Comparison of ENCODE assay signal across 11 cellular contexts in the genomic region with DNA sequence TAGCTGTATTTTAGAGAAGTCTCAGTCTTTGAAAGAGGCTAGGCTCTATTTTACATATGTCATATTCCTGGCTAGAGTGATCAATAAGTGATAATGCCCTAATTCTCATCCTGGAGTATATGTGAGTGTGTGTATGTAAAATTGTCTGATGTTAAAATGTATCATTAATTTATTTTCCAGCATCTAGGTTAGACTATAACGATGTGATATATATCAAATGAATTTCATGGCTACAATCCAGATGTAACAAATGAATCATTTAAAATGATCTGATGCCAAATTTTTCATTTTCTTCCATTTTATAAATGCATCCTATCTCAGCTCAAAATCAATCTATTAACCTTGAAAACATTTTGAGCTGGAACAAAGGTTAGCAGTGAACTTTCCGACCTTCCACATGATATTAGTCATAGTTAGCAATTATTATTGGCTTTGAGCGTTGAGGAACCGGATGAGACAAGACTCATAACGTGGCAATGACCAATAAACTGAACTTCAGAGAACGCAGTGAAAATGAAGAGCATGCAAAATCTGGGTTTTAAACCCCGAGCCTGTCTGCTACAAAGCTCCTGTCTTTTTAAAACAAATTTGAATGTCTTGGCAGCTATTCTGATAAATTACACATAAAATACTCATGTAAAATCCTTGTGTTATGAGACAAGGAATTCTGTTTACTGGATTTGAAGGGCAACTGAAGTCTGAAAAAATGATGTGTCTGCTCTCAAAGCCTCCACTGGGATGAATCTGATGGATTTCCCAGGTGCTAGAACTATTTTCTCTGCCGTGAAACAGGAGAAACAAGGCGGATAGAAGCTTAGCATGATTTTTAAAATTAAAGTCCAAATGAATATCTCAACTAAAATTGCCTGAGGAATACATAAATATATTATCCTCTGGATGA.
A peak's percentile ranks its signal among the peaks of the same experiment; 100 is the strongest.
DNase-seq lines count a peak whose midpoint lies in the region; ATAC-seq, FAIRE-seq and TF ChIP-seq lines count a peak whose summit lies in the region.
"Had no signal": no experiment of that assay in that cellular context is flagged by ENCODE, and none has a peak within 500 bp of the region (broad histone marks: within the 10 kb centered on the region; RNA-seq: fewer than 3 reads in every experiment).

No MANE protein-coding gene starts in this region.

- H3K79me2 ChIP-seq in neural progenitor cell (ENCODE audit: low read depth) = no peaks in the 10 kb centered on the region

- no peaks in the 10 kb centered on the region for H3F3A ChIP-seq in neural progenitor cell (ENCODE audit: low read depth)

- H3K27me3 ChIP-seq in neural progenitor cell = no peaks in the 10 kb centered on the region
- H3K27me3 ChIP-seq: vagina had no signal

- H3K9me3 ChIP-seq in neural progenitor cell (ENCODE audit: low read depth) = no peaks in the 10 kb centered on the region
- H3K9me3 ChIP-seq: vagina had no signal

- DNase-seq in foreskin fibroblast (peak; percentile 62 to 80), urothelium cell line (ENCODE audit: low spot score) (peak; percentile 52), neural progenitor cell (ENCODE audit: low spot score) (no peak)
- DNase-seq: activated CD4-positive, alpha-beta T cell treated with anti-CD3 and anti-CD28 coated beads, Interleukin-2, amount 10 ng/mL, durations not matched to agents 7 days and 5 days; Right ventricle myocardium superior had no signal

- no peaks in the 10 kb centered on the region for H3K36me3 ChIP-seq in neural progenitor cell
- H3K36me3 ChIP-seq: vagina had no signal

- H2AFZ ChIP-seq in neural progenitor cell (replicated peaks) = no peak overlapping the region

- H3K4me2 ChIP-seq in neural progenitor cell = no peak overlapping the region

- H3K9me3 Mint-ChIP-seq in neural progenitor cell = no peaks in the 10 kb centered on the region
- H3K9me3 Mint-ChIP-seq: activated CD4-positive, alpha-beta T cell treated with anti-CD3 and anti-CD28 coated beads, Interleukin-2, amount 10 ng/mL, durations not matched to agents 7 days and 5 days had no signal

- no peak for TF ChIP-seq CTCF in VCaP (conservative IDR thresholded peaks at IDR 0.05)
- TF ChIP-seq CTCF in foreskin fibroblast (IDR thresholded peaks at IDR 0.05; ENCODE audit: low read depth, low read length) = no peak
- no peak for TF ChIP-seq CTCF in neural progenitor cell (IDR thresholded peaks at IDR 0.05)

- no peaks in the 10 kb centered on the region for H3K36me3 Mint-ChIP-seq in neural progenitor cell

- peaks cover 10% of the 10 kb centered on the region for H3K27me3 Mint-ChIP-seq in neural progenitor cell (ENCODE audit: insufficient read depth, low read depth)
- H3K27me3 Mint-ChIP-seq: activated naive CD8-positive, alpha-beta T cell had no signal

- no peaks in the 10 kb centered on the region for H4K20me1 ChIP-seq in neural progenitor cell (ENCODE audit: low read depth)

- no peak overlapping the region for H3K27ac Mint-ChIP-seq in neural progenitor cell
- H3K27ac Mint-ChIP-seq: activated CD4-positive, alpha-beta T cell treated with anti-CD3 and anti-CD28 coated beads, Interleukin-2, amount 10 ng/mL, durations not matched to agents 7 days and 5 days; activated naive CD8-positive, alpha-beta T cell had no signal

- ATAC-seq in HG02885 (IDR thresholded peaks at IDR 0.05; ENCODE audit: poor library complexity, unreplicated experiment) = peak; percentile 62
- no peak for ATAC-seq in HG03342 (IDR thresholded peaks at IDR 0.05; ENCODE audit: unreplicated experiment)
- no peak for ATAC-seq in HG03097 (IDR thresholded peaks at IDR 0.05; ENCODE audit: low FRiP score, unreplicated experiment)

- H3K4me3 ChIP-seq in foreskin fibroblast (ENCODE audit: low read depth in 1 of 2, low read length in 2 of 2) (no peak overlapping the region), neural progenitor cell (no peak overlapping the region)
- H3K4me3 ChIP-seq: vagina had no signal

- H3K4me3 Mint-ChIP-seq in neural progenitor cell = no peak overlapping the region
- H3K4me3 Mint-ChIP-seq: activated CD4-positive, alpha-beta T cell treated with anti-CD3 and anti-CD28 coated beads, Interleukin-2, amount 10 ng/mL, durations not matched to agents 7 days and 5 days; activated naive CD8-positive, alpha-beta T cell had no signal

- H3K4me1 ChIP-seq in neural progenitor cell = peaks cover 5% of the 10 kb centered on the region

- peaks cover 10% of the 10 kb centered on the region for H3K4me1 Mint-ChIP-seq in neural progenitor cell

- no peak overlapping the region for H3K9ac ChIP-seq in neural progenitor cell

- H3K27ac ChIP-seq in VCaP (peak overlapping the region; percentile 9; the same call in 1 of the 2 replicates), neural progenitor cell (no peak overlapping the region)
- H3K27ac ChIP-seq: vagina had no signal

- no peak for FAIRE-seq in urothelium cell line (lab: Jason Lieb, UNC)
